Comparison of ENCODE assay signal across 1 cellular context in genomic region chr11:309979-310572, GRCh38.
A peak's percentile ranks its signal among the peaks of the same experiment; 100 is the strongest.
TF ChIP-seq lines count a peak whose summit lies in the region.

No MANE protein-coding gene starts in this region.

TF ChIP-seq in HepG2, 621 proteins besides CTCF, POLR2A, EP300 and RAD21:
- TF ChIP-seq ZFX (CRISPR knock-in tag; IDR thresholded peaks at IDR 0.05; ENCODE audit: low read depth) (0 out of 2 replicates have a peak, but pooled peaks have one; percentile 17), KDM2A (CRISPR knock-in tag; IDR thresholded peaks at IDR 0.05; ENCODE audit: borderline replicate concordance, low read depth) (peak; percentile 19; the same call in 1 of the 2 replicates)
TF ChIP-seq in HepG2: peak in this region for 2; not testable (repeated sequence) for 619.
